10 cellular contexts compared by ENCODE assay signal in genomic region chr17:8250101-8250500, GRCh38. TPM values are rescaled to one million over a fixed set of nuclear protein-coding genes. Genes with fewer than 3 reads are reported as not detected.
DNase-seq lines count a peak whose midpoint lies in the region; ATAC-seq, FAIRE-seq and TF ChIP-seq lines count a peak whose summit lies in the region.
"Had no signal": no experiment of that assay in that cellular context is flagged by ENCODE, and none has a peak within 500 bp of the region (broad histone marks: within the 10 kb centered on the region; RNA-seq: fewer than 3 reads in every experiment).

No MANE protein-coding gene starts in this region.

- no TSS peak for BruUV-seq in OCI-LY7 (replicated peaks; lab: Mats Ljungman, UMichigan)

- peak in 1 of 2 experiments; percentile 33; a peak in 1 of 3 replicates for TF ChIP-seq POLR2A in H1 (IDR thresholded peaks at IDR 0.05; ENCODE audit: control extremely low read depth in 1 of 2, low read depth in 2 of 2, low read length in 2 of 2)
- no peak for TF ChIP-seq POLR2A in gastroesophageal sphincter (IDR thresholded peaks at IDR 0.05)

- intact Hi-C loops in OCI-LY7 (cut with micrococcal nuclease; ENCODE audit: unreplicated experiment) = no loop called here

- no peak overlapping the region for H4K8ac ChIP-seq in H1 (ENCODE audit: extremely low read depth, insufficient read depth, low read length)
- no peak overlapping the region for H4K8ac ChIP-seq in trophoblast cell (ENCODE audit: low read depth, low read length)

- H3K14ac ChIP-seq in H1 (ENCODE audit: insufficient read length) (no peak overlapping the region), trophoblast cell (ENCODE audit: low read length) (no peak overlapping the region)

- H3K9me2 ChIP-seq in OCI-LY7 (ENCODE audit: insufficient read depth, low read length) = no peaks in the 10 kb centered on the region

- DNase-seq in T-helper 1 cell (no peak), OCI-LY7 (ENCODE audit: low spot score) (no peak), H1 (ENCODE audit: low read depth in 1 of 2, low spot score in 2 of 2) (no peak), trophoblast cell (no peak), NCI-H446 treated with DMSO at 0.1 percent for 48 hours (lab: John Stamatoyannopoulos, UW) (no peak)
- DNase-seq: ACHN, left lung had no signal

- H4K20me1 ChIP-seq in OCI-LY7 (ENCODE audit: insufficient read depth, low read length) = no peaks in the 10 kb centered on the region
- peaks cover 0 to 4% of the 10 kb centered on the region in 2 experiments for H4K20me1 ChIP-seq in H1 (replicated peaks in 1 of 2; ENCODE audit: control insufficient read depth in 1 of 2, insufficient read depth in 2 of 2, low read length in 2 of 2)

- H3K4me2 ChIP-seq in OCI-LY7 (ENCODE audit: low read length) (peak overlapping the region; percentile 89), H1 (ENCODE audit: insufficient read depth in 1 of 2, low read depth in 2 of 2, low read length in 2 of 2) (peak overlapping the region; percentile 93), trophoblast cell (ENCODE audit: low read length) (peak overlapping the region; percentile 94)

- H3K18ac ChIP-seq in H1 (ENCODE audit: extremely low read depth, low read length) (no peak overlapping the region), trophoblast cell (ENCODE audit: low read length) (no peak overlapping the region)

- H3K4me1 Mint-ChIP-seq in T-helper 1 cell treated with Interleukin-12 subunit alpha and Interleukin-12 subunit beta and Interleukin-4 antibody, amounts not matched to agents 30 μg/mL and 1 μg/mL, for 36 hours (ENCODE audit: low read depth) = peaks cover 31% of the 10 kb centered on the region

- H2BK12ac ChIP-seq in H1 (ENCODE audit: low read depth, low read length) = 0 out of 2 replicates have a peak overlapping the region, but pooled peaks have one; percentile 11
- H2BK12ac ChIP-seq in trophoblast cell (ENCODE audit: low read length) = no peak overlapping the region

- peaks cover 18% of the 10 kb centered on the region for H3K23me2 ChIP-seq in H1 (ENCODE audit: low read depth, low read length)

- TF ChIP-seq CTCF in OCI-LY7 (conservative IDR thresholded peaks at IDR 0.05; ENCODE audit: low read length) (no peak), H1 (IDR thresholded peaks at IDR 0.05; ENCODE audit: control extremely low read depth in 1 of 3, insufficient read depth in 1 of 3, low read depth in 1 of 3, low read length in 3 of 3) (no peak), gastroesophageal sphincter (IDR thresholded peaks at IDR 0.05) (no peak)

- H3K79me2 ChIP-seq in OCI-LY7 (ENCODE audit: insufficient read depth, low read depth, low read length) (peaks cover 55% of the 10 kb centered on the region), H1 (ENCODE audit: control insufficient read depth in 1 of 2, insufficient read depth in 2 of 2, low read length in 2 of 2) (peaks cover 28 to 58% of the 10 kb centered on the region in 2 experiments), trophoblast cell (ENCODE audit: control insufficient read depth, insufficient read depth, low read length, poor library complexity) (peaks cover 2% of the 10 kb centered on the region)

- H4K91ac ChIP-seq in H1 (replicated peaks; ENCODE audit: insufficient read length, low read length) (peak overlapping the region; percentile 36), trophoblast cell (ENCODE audit: low read depth, low read length) (no peak overlapping the region)

- POLR2A ChIA-PET in OCI-LY7 (lab: Charles Lee) (interaction anchor here (0.6 to 1.7 kb wide), 9 partner anchors 9 to 62 kb away, joined by 3 to 7 read pairs (median 4); partner anchors contain the start of genes RANGRF and SLC25A35), H1 (lab: Charles Lee; ENCODE audit: partially characterized antibody) (interaction anchor here (0.9 to 66.3 kb wide), 13 partner anchors 8 to 159 kb away, joined by 3 to 1521 read pairs (median 6); partner anchors contain the start of genes AURKB, BORCS6, CTC1 and KRABD2)

- H3K9me3 ChIP-seq in OCI-LY7 (ENCODE audit: low read length) = no peaks in the 10 kb centered on the region
- H3K9me3 ChIP-seq in H1 (ENCODE audit: insufficient read depth in 2 of 2, low read depth in 1 of 2, low read length in 1 of 2) = no peaks in the 10 kb centered on the region
- no peaks in the 10 kb centered on the region for H3K9me3 ChIP-seq in trophoblast cell (ENCODE audit: insufficient read depth, low read depth, low read length)
- no peaks in the 10 kb centered on the region for H3K9me3 ChIP-seq in gastroesophageal sphincter
- H3K9me3 ChIP-seq: left lung had no signal

- H2BK20ac ChIP-seq in H1 (ENCODE audit: low read length) = no peak overlapping the region

- no peak overlapping the region for H2AFZ ChIP-seq in OCI-LY7 (ENCODE audit: low read length)
- no peak overlapping the region for H2AFZ ChIP-seq in H1 (ENCODE audit: low read length)
- no peak overlapping the region for H2AFZ ChIP-seq in trophoblast cell (ENCODE audit: insufficient read depth, low read length, poor library complexity)

- H3K23ac ChIP-seq in H1 (ENCODE audit: insufficient read length) (no peak overlapping the region), trophoblast cell (ENCODE audit: low read length) (no peak overlapping the region)

- H3K4me3 ChIP-seq in OCI-LY7 (ENCODE audit: low read depth, low read length, poor library complexity, severe bottlenecking) (peak overlapping the region; percentile 87), H1 (ENCODE audit: extremely low read depth in 1 of 4, insufficient read depth in 2 of 4, low read depth in 3 of 4, low read length in 4 of 4) (peak overlapping the region; percentile 93 to 99 (median 96)), trophoblast cell (ENCODE audit: low read depth, low read length) (no peak overlapping the region), gastroesophageal sphincter (no peak overlapping the region)

- TF ChIP-seq EP300 in H1 (IDR thresholded peaks at IDR 0.05; ENCODE audit: borderline replicate concordance in 1 of 2, low read depth in 2 of 2, low read length in 2 of 2) (no peak), gastroesophageal sphincter (IDR thresholded peaks at IDR 0.05) (no peak)

- peak overlapping the region; percentile 100 for H3K27ac Mint-ChIP-seq in T-helper 1 cell treated with Interleukin-12 subunit alpha and Interleukin-12 subunit beta and Interleukin-4 antibody, amounts not matched to agents 30 μg/mL and 1 μg/mL, for 36 hours

- H2BK15ac ChIP-seq in H1 (ENCODE audit: low read length) = peak overlapping the region; percentile 24; the same call in 1 of the 2 replicates

- H3K9ac ChIP-seq in H1 (replicated peaks in 1 of 4; ENCODE audit: extremely low read depth in 1 of 4, low read depth in 3 of 4, low read length in 3 of 4) (peak overlapping the region; percentile 50 to 96 (median 95)), trophoblast cell (ENCODE audit: low read length) (no peak overlapping the region)

- H3K27me3 ChIP-seq in H1 (replicated peaks in 1 of 4; ENCODE audit: control insufficient read depth in 3 of 4, extremely low read depth in 1 of 4, insufficient read depth in 3 of 4, low read length in 3 of 4) (no peaks in the 10 kb centered on the region), trophoblast cell (ENCODE audit: insufficient read depth, low read length) (no peaks in the 10 kb centered on the region), gastroesophageal sphincter (no peaks in the 10 kb centered on the region)
- H3K27me3 ChIP-seq: left lung had no signal

- peak overlapping the region; percentile 24; the same call in 1 of the 2 replicates for H2AK5ac ChIP-seq in H1 (ENCODE audit: low read depth, low read length)
- no peak overlapping the region for H2AK5ac ChIP-seq in trophoblast cell (ENCODE audit: low read length)

- H2BK5ac ChIP-seq in H1 (ENCODE audit: low read depth, low read length) (peak overlapping the region; percentile 39; the same call in 1 of the 2 replicates), trophoblast cell (ENCODE audit: low read depth, low read length, poor library complexity) (no peak overlapping the region)

- H3K27ac ChIP-seq in OCI-LY7 (ENCODE audit: low read depth, low read length, poor library complexity, severe bottlenecking) (peak overlapping the region; percentile 99), H1 (ENCODE audit: low read depth, low read length) (no peak overlapping the region), trophoblast cell (ENCODE audit: low read depth, low read length) (no peak overlapping the region), gastroesophageal sphincter (no peak overlapping the region)

- FAIRE-seq in H1 (lab: Jason Lieb, UNC) = no peak

- H3K36me3 ChIP-seq in OCI-LY7 (ENCODE audit: insufficient read depth, low read length) (peaks cover 37% of the 10 kb centered on the region), H1 (ENCODE audit: control insufficient read depth in 2 of 4, insufficient read depth in 4 of 4, low read length in 3 of 4) (peaks cover 5 to 15% (median 12%) of the 10 kb centered on the region in 4 experiments), trophoblast cell (ENCODE audit: control insufficient read depth in 1 of 2, insufficient read depth in 2 of 2, low read length in 2 of 2) (peaks cover 5 to 9% of the 10 kb centered on the region in 2 experiments), gastroesophageal sphincter (peaks cover 0 to 20% of the 10 kb centered on the region in 2 donors)

- H2BK120ac ChIP-seq in H1 (replicated peaks; ENCODE audit: low read depth, low read length) (no peak overlapping the region), trophoblast cell (ENCODE audit: insufficient read depth, low read length, poor library complexity) (no peak overlapping the region)

- H3K56ac ChIP-seq in H1 (replicated peaks; ENCODE audit: insufficient read length, low read depth, low read length) = no peak overlapping the region

- no peaks in the 10 kb centered on the region for H3K9me3 Mint-ChIP-seq in T-helper 1 cell treated with Interleukin-12 subunit alpha and Interleukin-12 subunit beta and Interleukin-4 antibody, amounts not matched to agents 30 μg/mL and 1 μg/mL, for 36 hours

- H4K5ac ChIP-seq in H1 (ENCODE audit: insufficient read length, low read depth, low read length) = no peak overlapping the region

- no peak overlapping the region for H4K12ac ChIP-seq in trophoblast cell (ENCODE audit: low read depth, low read length)

- no peak for TF ChIP-seq RAD21 in H1 (IDR thresholded peaks at IDR 0.05 in 1 of 2, conservative IDR thresholded peaks at IDR 0.05 in 1 of 2; ENCODE audit: low read depth in 2 of 2, low read length in 2 of 2)

- H3K4me3 Mint-ChIP-seq in T-helper 1 cell treated with Interleukin-12 subunit alpha and Interleukin-12 subunit beta and Interleukin-4 antibody, amounts not matched to agents 30 μg/mL and 1 μg/mL, for 36 hours = peak overlapping the region; percentile 98

- ATAC-seq in GM19455 (IDR thresholded peaks at IDR 0.05; ENCODE audit: unreplicated experiment) = no peak
- ATAC-seq in gastroesophageal sphincter = no peak
- ATAC-seq: left lung had no signal

- peaks cover 6% of the 10 kb centered on the region; the same call in 1 of the 2 replicates for H3K79me1 ChIP-seq in H1 (ENCODE audit: low read depth, low read length)
- peaks cover 12% of the 10 kb centered on the region for H3K79me1 ChIP-seq in trophoblast cell (ENCODE audit: low read length)

- CTCF ChIA-PET in OCI-LY7 (lab: Charles Lee; ENCODE audit: unreplicated experiment) (no interaction called here), H1 (lab: Charles Lee; ENCODE audit: partially characterized antibody) (interaction anchor here (1.0 to 1.3 kb wide), 3 partner anchors 26 to 110 kb away, joined by 3 read pairs; no protein-coding TSS in a partner anchor)

- H3K4me1 ChIP-seq in OCI-LY7 (ENCODE audit: insufficient read depth, low read length, poor library complexity, severe bottlenecking) = peaks cover 30% of the 10 kb centered on the region
- peaks cover 0 to 6% (median 3%) of the 10 kb centered on the region in 4 experiments; a peak in 5 of 7 replicates for H3K4me1 ChIP-seq in H1 (replicated peaks in 1 of 4; ENCODE audit: control insufficient read depth in 3 of 4, insufficient read depth in 4 of 4, low read length in 3 of 4)
- peaks cover 0 to 2% of the 10 kb centered on the region in 2 experiments for H3K4me1 ChIP-seq in trophoblast cell (ENCODE audit: control insufficient read depth in 1 of 2, insufficient read depth in 2 of 2, low read length in 2 of 2)
- H3K4me1 ChIP-seq in gastroesophageal sphincter = peaks cover 0 to 37% (median 11%) of the 10 kb centered on the region in 3 donors

- no peaks in the 10 kb centered on the region for H3K27me3 Mint-ChIP-seq in T-helper 1 cell treated with Interleukin-12 subunit alpha and Interleukin-12 subunit beta and Interleukin-4 antibody, amounts not matched to agents 30 μg/mL and 1 μg/mL, for 36 hours (ENCODE audit: low read depth)

- H3K4ac ChIP-seq in H1 (replicated peaks; ENCODE audit: insufficient read length, low read depth, low read length) (peak overlapping the region; percentile 89), trophoblast cell (ENCODE audit: low read depth, low read length) (peak overlapping the region; percentile 16)

- H3K36me3 Mint-ChIP-seq in T-helper 1 cell treated with Interleukin-12 subunit alpha and Interleukin-12 subunit beta and Interleukin-4 antibody, amounts not matched to agents 30 μg/mL and 1 μg/mL, for 36 hours (ENCODE audit: low read depth) = peaks cover 15% of the 10 kb centered on the region

RNA-seq across cellular contexts. Expression of gene PFAS, which starts 1.0 kb away (rescaled TPM):
- total RNA-seq in OCI-LY7 (2014; rRNA removed; shearing (Covaris generic)) = 114 and 122 TPM in 2 replicates
- 170 and 180 TPM in 2 replicates for total RNA-seq in OCI-LY7 (2022)
- 238 and 248 TPM in 2 replicates for total RNA-seq in H1 (2021; fragmentation: NEBNext Ultra II Directional; extraction: Animal tissue kit (Norgen Biotek cat#: 25700))
- 88.4 and 120 TPM in 2 replicates for polyA plus RNA-seq in H1 (2011; rRNA removed)
- polyA plus RNA-seq in H1 (2011; cell fraction: cytosol; rRNA removed) = 82.0 TPM
- 363 TPM for polyA plus RNA-seq in H1 (2011; cell fraction: nucleus; rRNA removed)
- 107 to 119 TPM (median 115 TPM) in 4 replicates for polyA plus RNA-seq in H1 (2012, experiment 1 of 2)
- polyA plus RNA-seq in H1 (2012, experiment 2 of 2) = 124 TPM
- polyA plus RNA-seq in H1 (2013, experiment 1 of 2) = 71.8 TPM
- polyA plus RNA-seq in H1 (2013, experiment 2 of 2) = 62.8 TPM
- 219 and 271 TPM in 2 replicates for polyA minus RNA-seq in H1 (2011; rRNA and poly(A)+ RNA removed)
- 89.1 TPM for polyA minus RNA-seq in H1 (2011; cell fraction: cytosol; rRNA and poly(A)+ RNA removed)
- 167 TPM for polyA minus RNA-seq in H1 (2011; cell fraction: nucleus; rRNA and poly(A)+ RNA removed)
- polyA plus RNA-seq in trophoblast cell (2013) = 13.3 and 14.4 TPM in 2 replicates
- 10 to 100 TPM; 10.8 to 28.9 (median 16.0) TPM for total RNA-seq in gastroesophageal sphincter

RNA-seq across cellular contexts. Expression of gene CTC1, which starts 2.2 kb away (rescaled TPM):
- total RNA-seq in OCI-LY7 (2014; rRNA removed; shearing (Covaris generic)) = 36.2 and 50.3 TPM in 2 replicates
- 97.6 and 122 TPM in 2 replicates for total RNA-seq in OCI-LY7 (2022)
- total RNA-seq in H1 (2021; fragmentation: NEBNext Ultra II Directional; extraction: Animal tissue kit (Norgen Biotek cat#: 25700)) = 33.7 and 39.8 TPM in 2 replicates
- 19.4 and 32.2 TPM in 2 replicates for polyA plus RNA-seq in H1 (2011; rRNA removed)
- polyA plus RNA-seq in H1 (2011; cell fraction: cytosol; rRNA removed) = 13.3 TPM
- polyA plus RNA-seq in H1 (2011; cell fraction: nucleus; rRNA removed) = 112 TPM
- 12.8 to 17.3 TPM (median 14.4 TPM) in 4 replicates for polyA plus RNA-seq in H1 (2012, experiment 1 of 2)
- polyA plus RNA-seq in H1 (2012, experiment 2 of 2) = 6.4 TPM
- polyA plus RNA-seq in H1 (2013, experiment 1 of 2) = 13.0 TPM
- polyA plus RNA-seq in H1 (2013, experiment 2 of 2) = 12.3 TPM
- 36.9 and 45.5 TPM in 2 replicates for polyA minus RNA-seq in H1 (2011; rRNA and poly(A)+ RNA removed)
- 11.2 TPM for polyA minus RNA-seq in H1 (2011; cell fraction: cytosol; rRNA and poly(A)+ RNA removed)
- 74.9 TPM for polyA minus RNA-seq in H1 (2011; cell fraction: nucleus; rRNA and poly(A)+ RNA removed)
- polyA plus RNA-seq in trophoblast cell (2013) = 10.1 and 10.3 TPM in 2 replicates
- total RNA-seq in gastroesophageal sphincter = 10 to 100 TPM; 10.8 to 33.9 (median 14.7) TPM

RNA-seq across cellular contexts. Expression of gene RANGRF, which starts 38.4 kb away (rescaled TPM):
- total RNA-seq in OCI-LY7 (2014; rRNA removed; shearing (Covaris generic)) = 30.6 and 32.2 TPM in 2 replicates
- total RNA-seq in OCI-LY7 (2022) (43.3 and 46.7 TPM in 2 replicates), gastroesophageal sphincter (10 to 100 TPM; 28.5 to 34.6 (median 30.1) TPM)
- total RNA-seq in H1 (2021; fragmentation: NEBNext Ultra II Directional; extraction: Animal tissue kit (Norgen Biotek cat#: 25700)) = 36.9 and 39.4 TPM in 2 replicates
- polyA plus RNA-seq in H1 (2011; rRNA removed) = 49.6 and 52.8 TPM in 2 replicates
- polyA plus RNA-seq in H1 (2011; cell fraction: cytosol; rRNA removed) = 57.8 TPM
- 77.2 TPM for polyA plus RNA-seq in H1 (2011; cell fraction: nucleus; rRNA removed)
- polyA plus RNA-seq in H1 (2012, experiment 1 of 2) = 48.7 to 53.1 TPM (median 50.5 TPM) in 4 replicates
- polyA plus RNA-seq in H1 (2012, experiment 2 of 2) = 76.5 TPM
- 59.0 TPM for polyA plus RNA-seq in H1 (2013, experiment 1 of 2)
- polyA plus RNA-seq in H1 (2013, experiment 2 of 2) = 57.7 TPM
- 19.5 and 20.1 TPM in 2 replicates for polyA minus RNA-seq in H1 (2011; rRNA and poly(A)+ RNA removed)
- polyA minus RNA-seq in H1 (2011; cell fraction: cytosol; rRNA and poly(A)+ RNA removed) = 22.1 TPM
- 14.0 TPM for polyA minus RNA-seq in H1 (2011; cell fraction: nucleus; rRNA and poly(A)+ RNA removed)
- polyA plus RNA-seq in trophoblast cell (2013) = 32.6 and 35.6 TPM in 2 replicates

RNA-seq across cellular contexts. Expression of gene AURKB, which starts 39.7 kb away (rescaled TPM):
- total RNA-seq in OCI-LY7 (2014; rRNA removed; shearing (Covaris generic)) = 248 and 283 TPM in 2 replicates
- total RNA-seq in OCI-LY7 (2022) (310 and 323 TPM in 2 replicates), gastroesophageal sphincter (1 to 10 TPM in 2 of 4 donors, under 1 TPM in 2; 0.54 to 5.3 (median 2.4) TPM)
- total RNA-seq in H1 (2021; fragmentation: NEBNext Ultra II Directional; extraction: Animal tissue kit (Norgen Biotek cat#: 25700)) = 154 and 160 TPM in 2 replicates
- 102 and 171 TPM in 2 replicates for polyA plus RNA-seq in H1 (2011; rRNA removed)
- 93.9 TPM for polyA plus RNA-seq in H1 (2011; cell fraction: cytosol; rRNA removed)
- 222 TPM for polyA plus RNA-seq in H1 (2011; cell fraction: nucleus; rRNA removed)
- polyA plus RNA-seq in H1 (2012, experiment 1 of 2) = 155 to 177 TPM (median 169 TPM) in 4 replicates
- polyA plus RNA-seq in H1 (2012, experiment 2 of 2) = 172 TPM
- polyA plus RNA-seq in H1 (2013, experiment 1 of 2) = 168 TPM
- 162 TPM for polyA plus RNA-seq in H1 (2013, experiment 2 of 2)
- 55.0 and 80.2 TPM in 2 replicates for polyA minus RNA-seq in H1 (2011; rRNA and poly(A)+ RNA removed)
- 41.2 TPM for polyA minus RNA-seq in H1 (2011; cell fraction: cytosol; rRNA and poly(A)+ RNA removed)
- 80.6 TPM for polyA minus RNA-seq in H1 (2011; cell fraction: nucleus; rRNA and poly(A)+ RNA removed)
- 77.1 and 81.2 TPM in 2 replicates for polyA plus RNA-seq in trophoblast cell (2013)

RNA-seq across cellular contexts. Expression of gene SLC25A35, which starts 45.1 kb away (rescaled TPM):
- 3.9 and 4.5 TPM in 2 replicates for total RNA-seq in OCI-LY7 (2014; rRNA removed; shearing (Covaris generic))
- total RNA-seq in OCI-LY7 (2022) (23.8 and 27.8 TPM in 2 replicates), gastroesophageal sphincter (1 to 10 TPM in 3 of 4 donors, under 1 TPM in 1; 0.35 to 6.1 (median 3.4) TPM)
- total RNA-seq in H1 (2021; fragmentation: NEBNext Ultra II Directional; extraction: Animal tissue kit (Norgen Biotek cat#: 25700)) = 3.6 and 5.8 TPM in 2 replicates
- polyA plus RNA-seq in H1 (2011; rRNA removed) = 4.2 and 6.0 TPM in 2 replicates
- 3.1 TPM for polyA plus RNA-seq in H1 (2011; cell fraction: cytosol; rRNA removed)
- 16.8 TPM for polyA plus RNA-seq in H1 (2011; cell fraction: nucleus; rRNA removed)
- polyA plus RNA-seq in H1 (2012, experiment 1 of 2) = 3.5 to 7.5 TPM (median 6.5 TPM) in 4 replicates
- 7.1 TPM for polyA plus RNA-seq in H1 (2012, experiment 2 of 2)
- 4.9 TPM for polyA plus RNA-seq in H1 (2013, experiment 1 of 2)
- polyA plus RNA-seq in H1 (2013, experiment 2 of 2) = 5.0 TPM
- 1.6 and 2.0 TPM in 2 replicates for polyA minus RNA-seq in H1 (2011; rRNA and poly(A)+ RNA removed)
- polyA minus RNA-seq in H1 (2011; cell fraction: cytosol; rRNA and poly(A)+ RNA removed) = 5.4 TPM
- polyA minus RNA-seq in H1 (2011; cell fraction: nucleus; rRNA and poly(A)+ RNA removed) = 4.0 TPM
- 2.6 and 2.8 TPM in 2 replicates for polyA plus RNA-seq in trophoblast cell (2013)

Comparison
In these comparisons a context has a peak if more than half of its experiments do, and no peak if none do; other contexts are left out.
1. H3K4me3 ChIP-seq: peak in OCI-LY7 (single experiment) and H1 (4 of 4); none in trophoblast cell (single experiment) and gastroesophageal sphincter (0 of 2).
2. Peak in every context shown above with its lines, with median percentiles within 50 percentile points of each other: H3K4me2 ChIP-seq.